ENCODE assay signal across 18 cellular contexts in genomic region chr6:5091646-5092045, GRCh38. TPM values are rescaled to one million over a fixed set of nuclear protein-coding genes. Genes with fewer than 3 reads are reported as not detected.
A peak's percentile ranks its signal among the peaks of the same experiment; 100 is the strongest.
DNase-seq lines count a peak whose midpoint lies in the region; ATAC-seq, FAIRE-seq and TF ChIP-seq lines count a peak whose summit lies in the region.
"Had no signal": no experiment of that assay in that cellular context is flagged by ENCODE, and none has a peak within 500 bp of the region (broad histone marks: within the 10 kb centered on the region; RNA-seq: fewer than 3 reads in every experiment).

No MANE protein-coding gene starts in this region.

- H3K4me3 Mint-ChIP-seq in T-cell, result no peak overlapping the region
- H3K4me3 Mint-ChIP-seq: CD8-positive, alpha-beta T cell had no signal

- intact Hi-C loops in esophagus muscularis mucosa (cut with DNase I), result no loop called here

- peaks cover 11 to 13% (median 13%) of the 10 kb centered on the region in 3 donors for H3K4me1 Mint-ChIP-seq in T-cell

- no peaks in the 10 kb centered on the region for H3K27me3 ChIP-seq in esophagus muscularis mucosa

- H3K36me3 ChIP-seq in esophagus muscularis mucosa, result no peaks in the 10 kb centered on the region

- no peaks in the 10 kb centered on the region for H3K9me3 Mint-ChIP-seq in T-cell
- H3K9me3 Mint-ChIP-seq: CD8-positive, alpha-beta T cell had no signal

- POLR2A ChIA-PET in T-cell (lab: Charles Lee), result interaction anchor here in 1 of 2 donors (1.1 kb wide), 1 partner anchor 22 kb away, joined by 5 read pairs; no protein-coding TSS in a partner anchor

- peak; percentile 31 for DNase-seq in GM10266 (ENCODE audit: extremely low spot score)
- DNase-seq in GM18507 (ENCODE audit: extremely low spot score, insufficient read length, low read depth), result no peak
- no peak for DNase-seq in SW 1271 (lab: John Stamatoyannopoulos, UW)
- no peak for DNase-seq in esophagus muscularis mucosa (ENCODE audit: extremely low spot score)
- no peak for DNase-seq in NCI-H1436 treated with DMSO at 0.1 percent for 48 hours (lab: John Stamatoyannopoulos, UW)
- no peak for DNase-seq in T-cell
- DNase-seq: ACHN; CD8-positive, alpha-beta T cell; DMS 273 treated with DMSO at 0.1 percent for 48 hours; DMS53; DND-41; EL; GM23248; HCEC 1CT had no signal

- peak; percentile 65 for FAIRE-seq in GM18507 (lab: Jason Lieb, UNC)
- FAIRE-seq: A204.1, H54 had no signal

- H3K27ac ChIP-seq in esophagus muscularis mucosa (replicated peaks in 1 of 4), result no peak overlapping the region
- H3K27ac ChIP-seq: GM23248, KMS-11 had no signal

- H3K4me1 ChIP-seq in esophagus muscularis mucosa, result peaks cover 3 to 13% (median 10%) of the 10 kb centered on the region in 4 donors

- peak; percentile 19 for ATAC-seq in esophagus mucosa
- ATAC-seq in T-cell (replicated peaks in 1 of 4), result no peak
- ATAC-seq: CD8-positive, alpha-beta T cell had no signal

- CTCF ChIA-PET in T-cell (lab: Charles Lee), result no interaction called here

- H3K4me3 ChIP-seq in esophagus muscularis mucosa, result no peak overlapping the region
- H3K4me3 ChIP-seq: GM23248 had no signal

- no peaks in the 10 kb centered on the region for H3K36me3 Mint-ChIP-seq in T-cell
- H3K36me3 Mint-ChIP-seq: CD8-positive, alpha-beta T cell had no signal

- no peak for TF ChIP-seq EP300 in esophagus muscularis mucosa (IDR thresholded peaks at IDR 0.05)

- WGBS in esophagus muscularis mucosa, result 91% methylated on average over 4 of the region's 4 CpGs

- peaks cover 16 to 52% of the 10 kb centered on the region in 2 donors for H3K27me3 Mint-ChIP-seq in T-cell

- no peak overlapping the region for H3K27ac Mint-ChIP-seq in T-cell
- H3K27ac Mint-ChIP-seq: CD8-positive, alpha-beta T cell had no signal

- TF ChIP-seq POLR2A in esophagus muscularis mucosa (IDR thresholded peaks at IDR 0.05; ENCODE audit: low read depth), result no peak

- no peaks in the 10 kb centered on the region for H3K9me3 ChIP-seq in esophagus muscularis mucosa

- TF ChIP-seq CTCF in GM10266 (IDR thresholded peaks at IDR 0.05; ENCODE audit: control insufficient read depth, insufficient read depth, low read depth, missing control alignments) (no peak), esophagus muscularis mucosa (IDR thresholded peaks at IDR 0.05) (no peak)

RNA-seq across cellular contexts. Expression of gene PPP1R3G, which starts 6.5 kb away (rescaled TPM):
- total RNA-seq in esophagus mucosa (2.0 TPM), esophagus muscularis mucosa (1 to 10 TPM; 3.0 to 7.9 (median 5.5) TPM), T-cell (under 1 TPM in 2 of 5 donors, not detected in 3; 0.06 to 0.07 TPM)
- total RNA-seq: CD8-positive, alpha-beta T cell had no signal
